Comparison of ENCODE assay signal across 15 cellular contexts in the genomic region with DNA sequence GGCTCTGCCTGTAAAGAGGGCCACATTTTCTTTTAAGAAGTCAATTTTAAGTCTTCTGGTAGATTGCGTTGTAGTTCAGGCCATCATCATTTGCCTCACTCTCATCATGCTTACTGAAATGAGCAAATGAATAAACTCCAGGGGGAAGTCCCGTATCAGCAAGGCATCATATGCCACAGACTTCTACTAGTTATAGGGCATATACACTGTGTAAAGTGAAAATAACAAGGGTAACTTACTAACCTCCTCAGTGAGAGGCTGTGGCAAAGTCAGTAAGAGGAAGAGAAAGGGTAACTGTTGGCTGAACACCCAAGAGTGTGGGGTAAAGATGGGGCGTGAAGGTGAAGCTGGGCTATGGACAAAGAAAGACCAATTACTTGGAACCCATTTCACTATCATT.
DNase-seq lines count a peak whose midpoint lies in the region; ATAC-seq and TF ChIP-seq lines count a peak whose summit lies in the region.
"Had no signal": no experiment of that assay in that cellular context is flagged by ENCODE, and none has a peak within 500 bp of the region (broad histone marks: within the 10 kb centered on the region; RNA-seq: fewer than 3 reads in every experiment).

No MANE protein-coding gene starts in this region.

- no peak for TF ChIP-seq CTCF in GM12865 (IDR thresholded peaks at IDR 0.05; ENCODE audit: insufficient read depth, low read depth, low read length, missing control alignments)

- intact Hi-C loops in Right ventricle myocardium inferior (cut with DNase I), result no loop called here

- H3K4me3 ChIP-seq in GM12865 (ENCODE audit: low read depth, low read length), result no peak overlapping the region
- H3K4me3 ChIP-seq: A549, tibial nerve had no signal

- DNase-seq in GM12865 (ENCODE audit: low read depth) (peak; percentile 51), NCI-H1694 treated with DMSO at 0.1 percent for 48 hours (lab: John Stamatoyannopoulos, UW) (no peak), Right ventricle myocardium inferior (ENCODE audit: missing footprints) (no peak), retina (no peak), NCI-H2029 (lab: John Stamatoyannopoulos, UW) (no peak)
- DNase-seq: activated gamma-delta T cell treated with Interleukin-2 at 50 U/mL for 16 hours, brain microvascular endothelial cell, left colon, natural killer cell, T-cell had no signal

- ATAC-seq in GM19351 (IDR thresholded peaks at IDR 0.05; ENCODE audit: unreplicated experiment), result peak; percentile 90
- ATAC-seq in HG02610 (IDR thresholded peaks at IDR 0.05; ENCODE audit: unreplicated experiment), result peak; percentile 83
- peak; percentile 71 for ATAC-seq in HG03342 (IDR thresholded peaks at IDR 0.05; ENCODE audit: unreplicated experiment)
- no peak for ATAC-seq in Right ventricle myocardium inferior
- ATAC-seq: A549, left colon, natural killer cell, T-cell had no signal
